In the genomic region with DNA sequence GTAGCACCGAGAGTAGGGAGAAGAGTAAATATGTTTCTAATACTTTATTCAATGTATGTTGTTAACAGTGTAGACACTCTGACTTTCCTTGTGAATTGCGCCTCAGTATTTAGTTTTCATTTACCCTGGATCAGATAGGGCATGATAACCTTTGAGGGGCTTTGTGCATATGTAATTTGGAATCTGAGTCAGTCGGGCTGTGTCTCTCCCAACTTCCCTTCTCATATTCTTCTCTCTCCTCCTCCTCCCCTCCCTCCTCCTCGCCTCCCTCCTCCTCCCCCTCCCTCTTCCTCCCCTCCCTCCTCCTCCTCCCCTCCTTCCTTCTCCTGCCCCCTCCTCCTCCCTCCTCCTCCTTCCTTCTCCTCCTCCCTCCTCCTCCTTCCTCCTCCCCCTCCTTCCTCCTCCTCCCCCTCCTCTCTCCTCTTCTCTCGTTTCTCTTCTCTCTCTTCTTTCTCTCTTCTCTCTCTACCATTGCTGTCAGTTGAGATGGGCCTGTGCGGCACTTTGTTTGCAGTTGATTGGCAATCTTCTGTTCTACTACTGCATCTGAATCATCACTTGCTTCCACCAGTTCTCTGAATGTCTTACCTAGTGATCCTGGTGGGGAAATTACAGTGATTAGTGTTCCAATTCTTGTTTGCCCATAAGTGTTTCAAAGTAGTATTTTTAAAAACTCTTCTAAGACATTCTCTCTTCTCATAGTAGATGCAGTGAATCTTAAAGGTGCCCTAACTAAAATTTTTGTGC, we compare ENCODE assay signal across 13 cellular contexts.
DNase-seq lines count a peak whose midpoint lies in the region; ATAC-seq and TF ChIP-seq lines count a peak whose summit lies in the region.
"Had no signal": no experiment of that assay in that cellular context is flagged by ENCODE, and none has a peak within 500 bp of the region (broad histone marks: within the 10 kb centered on the region; RNA-seq: fewer than 3 reads in every experiment).

No MANE protein-coding gene starts in this region.

- intact Hi-C loops in Panc1 (cut with micrococcal nuclease; ENCODE audit: unreplicated experiment) = no loop called here
- intact Hi-C loops in left colon (cut with DNase I, micrococcal nuclease) = no loop called here
- intact Hi-C loops in tibial artery (cut with DNase I; ENCODE audit: low total_unique reads) = loop anchor here (5.0 to 10.0 kb wide), 2 partner anchors 61 to 328 kb away; no protein-coding TSS in a partner anchor

- POLR2A ChIA-PET in HEK293 (lab: Yijun Ruan, JAX) (no interaction called here), Panc1 (lab: Charles Lee) (no interaction called here)

- H3K4me1 ChIP-seq in HEK293 (ENCODE audit: control insufficient read depth, insufficient read depth, low read length) (peaks cover 27% of the 10 kb centered on the region), Panc1 (ENCODE audit: control insufficient read depth, insufficient read depth, low read length) (peaks cover 72% of the 10 kb centered on the region), tibial artery (peaks cover 0 to 94% (median 28%) of the 10 kb centered on the region in 4 donors)

- H3K4me1 Mint-ChIP-seq in chondrocyte (ENCODE audit: low read depth) (peaks cover 59% of the 10 kb centered on the region), nephron (peaks cover 67% of the 10 kb centered on the region)

- no TSS peak for BruUV-seq in Panc1 (replicated peaks; lab: Mats Ljungman, UMichigan)

- H3K9me3 Mint-ChIP-seq in chondrocyte (ENCODE audit: low read depth) (no peaks in the 10 kb centered on the region), nephron (no peaks in the 10 kb centered on the region)
- H3K9me3 Mint-ChIP-seq: activated naive CD4-positive, alpha-beta T cell treated with anti-CD3 and anti-CD28 coated beads, Interleukin-2, amount 50 U/mL, for 72 hours; CD8-positive, alpha-beta memory T cell had no signal

- ATAC-seq in Panc1 (peak; percentile 35; the same call in 1 of the 2 replicates), left colon (no peak)
- ATAC-seq: sciatic nerve; stimulated activated naive CD8-positive, alpha-beta T cell treated with anti-CD3 and anti-CD28 coated beads, Interleukin-15, Interleukin-2, amounts not matched to agents 100 U/mL and 50 U/mL, for 24 hours had no signal

- CTCF ChIA-PET in HEK293 (lab: Yijun Ruan, JAX) (interaction anchor here (0.6 to 2.2 kb wide), 8 partner anchors 9 to 407 kb away, joined by 3 to 8 read pairs (median 4); no protein-coding TSS in a partner anchor), Panc1 (lab: Charles Lee) (no interaction called here)

- H3K36me3 ChIP-seq in HEK293 (ENCODE audit: control insufficient read depth in 2 of 2, insufficient read depth in 1 of 2, low read length in 2 of 2) (no peaks in the 10 kb centered on the region), Panc1 (ENCODE audit: control insufficient read depth, insufficient read depth, low read length) (no peaks in the 10 kb centered on the region), tibial artery (no peaks in the 10 kb centered on the region)

- H3K27me3 ChIP-seq in Panc1 (ENCODE audit: control insufficient read depth, insufficient read depth, low read length) (no peaks in the 10 kb centered on the region), tibial artery (no peaks in the 10 kb centered on the region)

- DNase-seq in Panc1 (ENCODE audit: low read depth, low spot score) (no peak), chondrocyte (ENCODE audit: low spot score) (no peak), left colon (no peak), tibial artery (no peak), HuH-7.5 (ENCODE audit: low spot score) (no peak)
- DNase-seq: CD8-positive, alpha-beta memory T cell; GOT3; NCI-H1694 treated with DMSO at 0.1 percent for 48 hours; stimulated activated naive CD8-positive, alpha-beta T cell treated with anti-CD3 and anti-CD28 coated beads, Interleukin-15, Interleukin-2, amounts not matched to agents 100 U/mL and 50 U/mL, for 24 hours had no signal

- no peaks in the 10 kb centered on the region for H3K9me3 ChIP-seq in HEK293 (ENCODE audit: control insufficient read depth, insufficient read depth, low read depth, low read length)
- H3K9me3 ChIP-seq in Panc1 (ENCODE audit: control insufficient read depth, insufficient read depth, low read depth, low read length) = no peaks in the 10 kb centered on the region
- H3K9me3 ChIP-seq in tibial artery = no peaks in the 10 kb centered on the region

- H3K27ac Mint-ChIP-seq in chondrocyte (ENCODE audit: unreplicated experiment) (peak overlapping the region; percentile 79), nephron (peak overlapping the region; percentile 71 to 84 (median 80))

- no peak overlapping the region for H3K4me3 Mint-ChIP-seq in chondrocyte (ENCODE audit: unreplicated experiment)
- H3K4me3 Mint-ChIP-seq in nephron = peak overlapping the region in 1 of 3 experiments; percentile 34
- H3K4me3 Mint-ChIP-seq: CD8-positive, alpha-beta memory T cell had no signal

- H3K36me3 Mint-ChIP-seq in chondrocyte (ENCODE audit: low read depth) (peaks cover 1% of the 10 kb centered on the region), nephron (ENCODE audit: low read depth) (no peaks in the 10 kb centered on the region)
- H3K36me3 Mint-ChIP-seq: CD8-positive, alpha-beta memory T cell had no signal

- TF ChIP-seq CTCF in HEK293 (tag by site-specific recombination; IDR thresholded peaks at IDR 0.05) (no peak), Panc1 (IDR thresholded peaks at IDR 0.05) (no peak), chondrocyte (IDR thresholded peaks at IDR 0.05) (no peak), nephron (IDR thresholded peaks at IDR 0.05; ENCODE audit: unreplicated experiment in 3 of 3) (no peak), tibial artery (IDR thresholded peaks at IDR 0.05) (no peak)

- in situ Hi-C loops in Panc1 (cut with HindIII; ENCODE audit: low pct_unique_long_range_greater_than_20kb, low sequenced_read_pairs) = no loop called here

- no peak overlapping the region; the same call in 1 of the 2 replicates for H3K27ac ChIP-seq in HEK293 (ENCODE audit: extremely low read depth, low read depth, low read length)
- H3K27ac ChIP-seq in Panc1 (ENCODE audit: low read length) = peak overlapping the region; percentile 58
- H3K27ac ChIP-seq in tibial artery = no peak overlapping the region

- no peaks in the 10 kb centered on the region for H3K27me3 Mint-ChIP-seq in chondrocyte (ENCODE audit: low read depth)
- no peaks in the 10 kb centered on the region for H3K27me3 Mint-ChIP-seq in nephron (ENCODE audit: low read depth)

- H3K4me3 ChIP-seq in HEK293 (ENCODE audit: low read depth, low read length) (no peak overlapping the region), Panc1 (ENCODE audit: low read depth in 2 of 2, low read length in 2 of 2) (no peak overlapping the region), tibial artery (no peak overlapping the region)

TF ChIP-seq in HEK293, 187 proteins besides CTCF, POLR2A, EP300 and RAD21:
- TF ChIP-seq ZNF596 (tag by site-specific recombination; IDR thresholded peaks at IDR 0.05) (peak; percentile 81), IKZF3 (tag by site-specific recombination; IDR thresholded peaks at IDR 0.05) (no peak), ZNF843 (tag by site-specific recombination; IDR thresholded peaks at IDR 0.05) (no peak), EGR2 (tag by site-specific recombination; IDR thresholded peaks at IDR 0.05; ENCODE audit: low read depth) (peak; percentile 85), ZBTB20 (tag by site-specific recombination; IDR thresholded peaks at IDR 0.05) (no peak), SP3 (tag by site-specific recombination; IDR thresholded peaks at IDR 0.05) (peak; percentile 27; the same call in 1 of the 2 replicates), ZNF366 (tag by site-specific recombination; conservative IDR thresholded peaks at IDR 0.05) (0 out of 2 replicates have a peak, but pooled peaks have one; percentile 11), WT1 (tag by site-specific recombination; IDR thresholded peaks at IDR 0.05) (peak; percentile 79)
- TF ChIP-seq, protein P1, sequence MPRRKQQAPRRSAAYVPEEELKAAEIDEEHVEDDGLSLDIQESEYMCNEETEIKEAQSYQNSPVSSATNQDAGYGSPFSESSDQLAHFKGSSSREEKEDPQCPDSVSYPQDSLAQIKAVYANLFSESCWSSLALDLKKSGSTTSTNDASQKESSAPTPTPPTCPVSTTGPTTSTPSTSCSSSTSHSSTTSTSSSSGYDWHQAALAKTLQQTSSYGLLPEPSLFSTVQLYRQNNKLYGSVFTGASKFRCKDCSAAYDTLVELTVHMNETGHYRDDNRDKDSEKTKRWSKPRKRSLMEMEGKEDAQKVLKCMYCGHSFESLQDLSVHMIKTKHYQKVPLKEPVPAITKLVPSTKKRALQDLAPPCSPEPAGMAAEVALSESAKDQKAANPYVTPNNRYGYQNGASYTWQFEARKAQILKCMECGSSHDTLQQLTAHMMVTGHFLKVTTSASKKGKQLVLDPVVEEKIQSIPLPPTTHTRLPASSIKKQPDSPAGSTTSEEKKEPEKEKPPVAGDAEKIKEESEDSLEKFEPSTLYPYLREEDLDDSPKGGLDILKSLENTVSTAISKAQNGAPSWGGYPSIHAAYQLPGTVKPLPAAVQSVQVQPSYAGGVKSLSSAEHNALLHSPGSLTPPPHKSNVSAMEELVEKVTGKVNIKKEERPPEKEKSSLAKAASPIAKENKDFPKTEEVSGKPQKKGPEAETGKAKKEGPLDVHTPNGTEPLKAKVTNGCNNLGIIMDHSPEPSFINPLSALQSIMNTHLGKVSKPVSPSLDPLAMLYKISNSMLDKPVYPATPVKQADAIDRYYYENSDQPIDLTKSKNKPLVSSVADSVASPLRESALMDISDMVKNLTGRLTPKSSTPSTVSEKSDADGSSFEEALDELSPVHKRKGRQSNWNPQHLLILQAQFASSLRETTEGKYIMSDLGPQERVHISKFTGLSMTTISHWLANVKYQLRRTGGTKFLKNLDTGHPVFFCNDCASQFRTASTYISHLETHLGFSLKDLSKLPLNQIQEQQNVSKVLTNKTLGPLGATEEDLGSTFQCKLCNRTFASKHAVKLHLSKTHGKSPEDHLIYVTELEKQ (tag by site-specific recombination; IDR thresholded peaks at IDR 0.05; ENCODE audit: borderline replicate concordance) = no peak
TF ChIP-seq in HEK293: peak in this region for 5.
